In the genomic region with DNA sequence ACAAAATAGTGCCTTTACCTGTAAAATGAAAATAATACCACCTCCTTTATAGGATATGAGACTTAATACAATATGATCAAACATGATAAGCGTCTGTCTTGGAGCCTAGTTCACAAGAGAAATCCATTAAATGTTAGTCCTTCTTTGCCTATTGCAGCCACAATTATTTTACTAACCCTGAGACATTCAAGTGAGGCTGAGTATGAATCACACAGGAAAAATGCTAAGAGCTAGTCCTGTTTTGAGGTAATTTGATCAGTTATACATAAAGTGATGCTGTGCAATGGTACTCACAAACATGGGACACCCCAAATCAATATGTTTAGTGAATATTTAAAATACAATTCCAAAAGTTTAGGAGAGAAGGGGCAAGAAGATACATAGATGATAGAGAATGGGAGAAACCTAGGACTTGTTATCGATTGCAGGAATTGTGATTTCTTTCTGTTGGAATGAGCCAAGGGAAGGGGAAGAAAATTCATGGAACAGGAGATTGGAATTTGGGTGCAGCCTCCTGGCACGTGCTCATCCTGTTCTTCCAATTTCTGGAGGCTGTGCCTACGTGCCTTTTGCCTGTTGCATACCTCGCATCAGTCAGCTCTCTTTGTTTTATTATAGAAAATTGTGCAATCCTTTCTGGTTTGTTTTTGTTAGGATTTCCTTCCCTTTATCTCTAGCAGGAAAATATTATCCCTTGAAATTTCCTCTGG, we compare ENCODE assay signal across 13 cellular contexts. TPM values are rescaled to one million over a fixed set of nuclear protein-coding genes. Genes with fewer than 3 reads are reported as not detected.
A peak's percentile ranks its signal among the peaks of the same experiment; 100 is the strongest.
DNase-seq lines count a peak whose midpoint lies in the region; ATAC-seq and TF ChIP-seq lines count a peak whose summit lies in the region.
"Had no signal": no experiment of that assay in that cellular context is flagged by ENCODE, and none has a peak within 500 bp of the region (broad histone marks: within the 10 kb centered on the region; RNA-seq: fewer than 3 reads in every experiment).

No MANE protein-coding gene starts in this region.

- H3K4me3 ChIP-seq in astrocyte of the spinal cord (ENCODE audit: low read depth, low read length) (no peak overlapping the region), colonic mucosa (no peak overlapping the region)
- H3K4me3 ChIP-seq: BLaER1, tibial artery had no signal

- H3K4me1 ChIP-seq in colonic mucosa: no peaks in the 10 kb centered on the region
- H3K4me1 ChIP-seq: BLaER1 had no signal

- intact Hi-C loops in colonic mucosa (cut with DNase I): loop anchor here (10.0 kb wide), 1 partner anchor 96 kb away; no protein-coding TSS in a partner anchor

- in situ Hi-C loops in ACHN (cut with HindIII; ENCODE audit: low pct_ligation_motif_present, low pct_unique_long_range_greater_than_20kb, low sequenced_read_pairs): no loop called here
- in situ Hi-C loops in astrocyte of the spinal cord (cut with HindIII; ENCODE audit: low sequenced_read_pairs): no loop called here

- no peaks in the 10 kb centered on the region for H3K27me3 ChIP-seq in colonic mucosa
- H3K27me3 ChIP-seq: BLaER1, tibial artery had no signal

- H3K9ac ChIP-seq in colonic mucosa (ENCODE audit: low read depth in 2 of 2, low read length in 2 of 2): no peak overlapping the region
- H3K9ac ChIP-seq: BLaER1 had no signal

- no peaks in the 10 kb centered on the region for H3K9me3 ChIP-seq in colonic mucosa

- no peak for TF ChIP-seq CTCF in astrocyte of the spinal cord (IDR thresholded peaks at IDR 0.05; ENCODE audit: low read depth, low read length)
- TF ChIP-seq CTCF in colonic mucosa (IDR thresholded peaks at IDR 0.05): no peak

- DNase-seq in ACHN: peak; percentile 34
- DNase-seq in HS-5 (ENCODE audit: low read depth): peak; percentile 96
- DNase-seq in astrocyte of the spinal cord (ENCODE audit: low read depth, low spot score): peak; percentile 80
- peak; percentile 67 for DNase-seq in kidney tubule cell (ENCODE audit: low spot score)
- DNase-seq in GF-D8 (lab: John Stamatoyannopoulos, UW): no peak
- no peak for DNase-seq in colonic mucosa
- DNase-seq in NCI-H187 (lab: John Stamatoyannopoulos, UW): no peak
- DNase-seq: cortex of kidney, Kasumi-1, NCI-H774, tibial artery had no signal

- ATAC-seq in HG03108 (IDR thresholded peaks at IDR 0.05; ENCODE audit: unreplicated experiment): no peak

- H3K36me3 ChIP-seq in colonic mucosa: no peaks in the 10 kb centered on the region
- H3K36me3 ChIP-seq: BLaER1, tibial artery had no signal

- no peak overlapping the region for H3K27ac ChIP-seq in colonic mucosa
- H3K27ac ChIP-seq: BLaER1, tibial artery had no signal

RNA-seq across cellular contexts. Expression of a gene that starts 39.9 kb away (rescaled TPM):
- total RNA-seq in colonic mucosa: 10 to 100 TPM; 33.2 to 66.9 TPM

Comparison
In these comparisons a context has a peak if more than half of its experiments do, and no peak if none do; other contexts are left out.
1. DNase-seq: peak in ACHN (single experiment), HS-5 (single experiment), astrocyte of the spinal cord (single experiment) and kidney tubule cell (single experiment); none in GF-D8 (single experiment), colonic mucosa (single experiment) and NCI-H187 (0 of 2).